In genomic region chr14:91996951-91997371, GRCh38 we compare ENCODE assay signal across 8 cellular contexts. TPM values are rescaled to one million over a fixed set of nuclear protein-coding genes. Genes with fewer than 3 reads are reported as not detected.
A peak's percentile ranks its signal among the peaks of the same experiment; 100 is the strongest.
DNase-seq lines count a peak whose midpoint lies in the region; TF ChIP-seq lines count a peak whose summit lies in the region.

No MANE protein-coding gene starts in this region.

- intact Hi-C loops in stomach (cut with DNase I; ENCODE audit: low total_unique reads), result no loop called here

- H3K36me3 ChIP-seq in iPS DF 6.9 (ENCODE audit: control insufficient read depth, insufficient read depth, low read length), result no peaks in the 10 kb centered on the region
- H3K36me3 ChIP-seq in stomach, result peaks cover 8 to 63% (median 61%) of the 10 kb centered on the region in 4 donors

- H3K4me1 ChIP-seq in iPS DF 6.9 (ENCODE audit: control insufficient read depth, insufficient read depth, low read length) (no peaks in the 10 kb centered on the region), stomach (peaks cover 0 to 29% (median 13%) of the 10 kb centered on the region in 4 donors)

- H3K27me3 ChIP-seq in iPS DF 6.9 (ENCODE audit: control insufficient read depth, insufficient read depth, low read length) (no peaks in the 10 kb centered on the region), stomach (no peaks in the 10 kb centered on the region)

- WGBS in iPS DF 6.9 (ENCODE audit: insufficient coverage, insufficient read length), result no CpG with 5 or more reads among the region's 2 CpGs
- 21 to 35% (median 22%) methylated on average over 2 of the region's 2 CpGs for WGBS in stomach, 5 donors

- no peak for TF ChIP-seq POLR2A in stomach (IDR thresholded peaks at IDR 0.05)

- H3K9me3 ChIP-seq in iPS DF 6.9 (ENCODE audit: control insufficient read depth, insufficient read depth, low read length), result no peaks in the 10 kb centered on the region
- no peaks in the 10 kb centered on the region for H3K9me3 ChIP-seq in stomach

- H3K27ac ChIP-seq in iPS DF 6.9 (ENCODE audit: low read length) (no peak overlapping the region), stomach (peak overlapping the region in 3 of 5 donors; percentile 3 to 37 (median 7))

- peak; percentile 95 for DNase-seq in AG09309 (ENCODE audit: low read depth)
- peak; percentile 45 for DNase-seq in GM12865 (ENCODE audit: low read depth)
- DNase-seq in NCI-H2171 (lab: John Stamatoyannopoulos, UW), result peak; percentile 44
- peak; percentile 78 for DNase-seq in astrocyte of the hippocampus (ENCODE audit: low read depth, low spot score)
- peak; percentile 11 for DNase-seq in iPS DF 6.9 (ENCODE audit: low read depth, low spot score)
- no peak for DNase-seq in stomach
- DNase-seq in stimulated activated CD4-positive, alpha-beta T cell treated with anti-CD3 and anti-CD28 coated beads, Interleukin-4, amount 100 ng/mL, for 4 hours, result no peak
- no peak for DNase-seq in ureter (ENCODE audit: low spot score)

- TF ChIP-seq CTCF in AG09309 (IDR thresholded peaks at IDR 0.05; ENCODE audit: control insufficient read depth, insufficient read depth, low read depth, low read length, missing control alignments) (peak; percentile 61), GM12865 (IDR thresholded peaks at IDR 0.05; ENCODE audit: insufficient read depth, low read depth, low read length, missing control alignments) (peak; percentile 43), stomach (IDR thresholded peaks at IDR 0.05) (peak in 4 of 7 experiments; percentile 46 to 65 (median 49))

- H3K4me3 ChIP-seq in AG09309 (ENCODE audit: control insufficient read depth, low read depth, low read length), result no peak overlapping the region
- H3K4me3 ChIP-seq in GM12865 (ENCODE audit: low read depth, low read length), result no peak overlapping the region
- H3K4me3 ChIP-seq in iPS DF 6.9 (ENCODE audit: low read length), result no peak overlapping the region
- no peak overlapping the region for H3K4me3 ChIP-seq in stomach

- no peak for TF ChIP-seq EP300 in stomach (IDR thresholded peaks at IDR 0.05)

RNA-seq across cellular contexts. Expression of gene TRIP11, which starts 42.9 kb away (rescaled TPM):
- total RNA-seq in stomach (100 to 1,000 TPM in 1 of 5 donors, 10 to 100 TPM in 4; 20.9 to 135 (median 62.6) TPM), ureter (83.5 TPM)
- 1 to 10 TPM; 3.5 to 3.8 (median 3.8) TPM for polyA plus RNA-seq in stomach

RNA-seq across cellular contexts. Expression of gene FBLN5, which starts 49.5 kb away (rescaled TPM):
- total RNA-seq in stomach, result 100 to 1,000 TPM in 2 of 5 donors, 10 to 100 TPM in 3; 44.9 to 151 (median 76.3) TPM
- polyA plus RNA-seq in stomach, result 10 to 100 TPM; 20.1 to 48.3 (median 22.7) TPM
- total RNA-seq in ureter, result 39.4 TPM

Comparison
In these comparisons a context has a peak if more than half of its experiments do, and no peak if none do; other contexts are left out.
1. DNase-seq: peak in AG09309 (single experiment), GM12865 (single experiment), NCI-H2171 (single experiment), astrocyte of the hippocampus (single experiment) and iPS DF 6.9 (single experiment); none in stomach (single experiment), stimulated activated CD4-positive, alpha-beta T cell treated with anti-CD3 and anti-CD28 coated beads, Interleukin-4, amount 100 ng/mL, for 4 hours (0 of 2) and ureter (single experiment).
2. Peak in every context shown above with its lines, with median percentiles within 50 percentile points of each other: CTCF ChIP-seq.